34 cellular contexts compared by ENCODE assay signal in the genomic region with DNA sequence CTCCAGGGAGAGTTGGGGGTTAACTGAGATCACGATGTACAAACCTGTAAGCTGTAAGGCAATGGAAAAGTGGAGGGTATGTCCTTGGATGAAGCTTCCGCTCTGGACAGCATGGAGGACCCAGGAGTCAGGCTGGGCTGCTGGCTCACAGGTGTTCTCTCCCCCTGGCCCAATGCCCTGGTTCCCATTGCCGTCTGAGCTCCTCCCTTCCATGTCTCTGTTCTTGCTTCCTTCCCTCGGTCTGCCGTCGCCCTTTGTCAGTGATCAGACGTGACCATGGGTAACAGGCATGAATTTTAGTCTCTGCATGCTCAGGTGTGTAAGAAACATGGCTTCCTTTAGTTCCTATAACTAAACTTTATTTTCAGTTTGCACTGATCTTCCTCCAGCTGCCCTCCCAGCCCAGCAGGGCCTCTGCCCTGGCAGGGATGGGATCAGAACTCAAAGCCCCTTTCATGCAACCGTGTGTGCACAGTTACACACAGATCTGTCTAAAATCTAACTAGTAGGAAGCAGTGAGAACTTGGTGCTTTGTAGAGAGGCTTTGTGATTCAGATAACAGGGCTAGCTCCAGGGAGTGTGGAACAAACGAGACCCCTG. TPM values are rescaled to one million over a fixed set of nuclear protein-coding genes. Genes with fewer than 3 reads are reported as not detected.
"Had no signal": no experiment of that assay in that cellular context is flagged by ENCODE, and none has a peak within 500 bp of the region (broad histone marks: within the 10 kb centered on the region; RNA-seq: fewer than 3 reads in every experiment).

No MANE protein-coding gene starts in this region.

- H3K36me3 ChIP-seq: brain microvascular endothelial cell, SJCRH30, WERI-Rb-1 had no signal

- ATAC-seq: activated CD8-positive, alpha-beta T cell treated with anti-CD3 and anti-CD28 coated beads, Interleukin-2, amount 10 ng/mL, durations not matched to agents 7 days and 5 days; activated T-cell treated with anti-CD3 and anti-CD28 coated beads, Interleukin-2, amount 50 U/mL, for 72 hours; activated T-helper 17 cell treated with anti-CD3 and anti-CD28 coated beads, Interleukin-2, amount 50 U/mL, for 72 hours; Panc1 had no signal

- H3K36me3 Mint-ChIP-seq: activated naive CD8-positive, alpha-beta T cell treated with anti-CD3 and anti-CD28 coated beads for 36 hours had no signal

- H3K27me3 Mint-ChIP-seq: activated CD4-positive, alpha-beta T cell treated with anti-CD3 and anti-CD28 coated beads, Interleukin-2, amount 10 ng/mL, durations not matched to agents 24 days and 14 days; activated naive CD8-positive, alpha-beta T cell treated with anti-CD3 and anti-CD28 coated beads for 36 hours had no signal

- H3K27me3 ChIP-seq: brain microvascular endothelial cell, SJCRH30 had no signal

- H3K9me3 Mint-ChIP-seq: activated CD4-positive, alpha-beta T cell treated with anti-CD3 and anti-CD28 coated beads, Interleukin-2, amount 10 ng/mL, durations not matched to agents 24 days and 14 days; activated naive CD8-positive, alpha-beta T cell treated with anti-CD3 and anti-CD28 coated beads for 36 hours; activated T-cell treated with anti-CD3 and anti-CD28 coated beads, Interleukin-2, amount 50 U/mL, for 72 hours; activated T-helper 17 cell treated with anti-CD3 and anti-CD28 coated beads, Interleukin-2, amount 50 U/mL, for 72 hours had no signal

- H3K4me3 ChIP-seq: SJCRH30, SK-N-MC had no signal

- H3K4me2 ChIP-seq: KMS-11 had no signal

- H3K4me1 ChIP-seq: SJCRH30 had no signal

- H3K4me1 Mint-ChIP-seq: activated CD4-positive, alpha-beta T cell treated with anti-CD3 and anti-CD28 coated beads, Interleukin-2, amount 10 ng/mL, durations not matched to agents 24 days and 14 days; activated naive CD8-positive, alpha-beta T cell treated with anti-CD3 and anti-CD28 coated beads for 36 hours; activated T-helper 17 cell treated with anti-CD3 and anti-CD28 coated beads, Interleukin-2, amount 50 U/mL, for 72 hours had no signal

- H3K27ac Mint-ChIP-seq: activated CD4-positive, alpha-beta T cell treated with anti-CD3 and anti-CD28 coated beads, Interleukin-2, amount 10 ng/mL, durations not matched to agents 24 days and 14 days; activated CD8-positive, alpha-beta T cell treated with anti-CD3 and anti-CD28 coated beads, Interleukin-2, amount 10 ng/mL, durations not matched to agents 7 days and 5 days; activated naive CD8-positive, alpha-beta T cell treated with anti-CD3 and anti-CD28 coated beads for 36 hours; activated T-cell treated with anti-CD3 and anti-CD28 coated beads, Interleukin-2, amount 50 U/mL, for 72 hours; activated T-helper 17 cell treated with anti-CD3 and anti-CD28 coated beads, Interleukin-2, amount 50 U/mL, for 72 hours had no signal

- H3K9ac ChIP-seq: KMS-11 had no signal

- DNase-seq: activated CD4-positive, alpha-beta T cell treated with anti-CD3 and anti-CD28 coated beads, Interleukin-2, amount 10 ng/mL, durations not matched to agents 24 days and 14 days; activated CD4-positive, alpha-beta T cell treated with anti-CD3 and anti-CD28 coated beads, Interleukin-2, amount 50 U/mL, for 4 hours; activated CD4-positive, CD25-positive, alpha-beta regulatory T cell; activated CD8-positive, alpha-beta memory T cell treated with anti-CD3 and anti-CD28 coated beads, Interleukin-2, amount 50 U/mL, for 48 hours; activated CD8-positive, alpha-beta T cell treated with anti-CD3 and anti-CD28 coated beads, Interleukin-2, amount 10 ng/mL, durations not matched to agents 7 days and 5 days; activated effector memory CD4-positive, alpha-beta T cell treated with anti-CD3 and anti-CD28 coated beads, Interleukin-2, amount 50 U/mL, for 16 hours; activated naive CD4-positive, alpha-beta T cell; activated naive CD4-positive, alpha-beta T cell treated with anti-CD3 and anti-CD28 coated beads, Interleukin-2, amount 50 U/mL, for 16 hours; activated naive CD8-positive, alpha-beta T cell treated with anti-CD3 and anti-CD28 coated beads for 36 hours; activated T-cell treated with anti-CD3 and anti-CD28 coated beads, Interleukin-2, amount 50 U/mL, for 72 hours; amniotic stem cell; aorta; brain microvascular endothelial cell; MM.1S; MV-4-11; NCI-H1092; NCI-H1436 treated with DMSO at 0.1 percent for 48 hours; NCI-H1694 treated with DMSO at 0.1 percent for 48 hours; NCI-H2029; NCI-H345; NCI-H524 treated with DMSO at 0.1 percent for 48 hours; SHP77; SJCRH30; T1000; WERI-Rb-1 had no signal

- H3K27ac ChIP-seq: brain microvascular endothelial cell, KMS-11, SJCRH30, SK-N-MC, WERI-Rb-1 had no signal

- H3K4me3 Mint-ChIP-seq: activated CD4-positive, alpha-beta T cell treated with anti-CD3 and anti-CD28 coated beads, Interleukin-2, amount 10 ng/mL, durations not matched to agents 24 days and 14 days; activated CD8-positive, alpha-beta T cell treated with anti-CD3 and anti-CD28 coated beads, Interleukin-2, amount 10 ng/mL, durations not matched to agents 7 days and 5 days; activated naive CD8-positive, alpha-beta T cell treated with anti-CD3 and anti-CD28 coated beads for 36 hours; activated T-cell treated with anti-CD3 and anti-CD28 coated beads, Interleukin-2, amount 50 U/mL, for 72 hours; activated T-helper 17 cell treated with anti-CD3 and anti-CD28 coated beads, Interleukin-2, amount 50 U/mL, for 72 hours had no signal

- H3K9me3 ChIP-seq: SJCRH30 had no signal

RNA-seq across cellular contexts. Expression of a gene that starts 51.7 kb away (rescaled TPM):
- total RNA-seq: activated CD4-positive, alpha-beta T cell treated with anti-CD3 and anti-CD28 coated beads, Interleukin-2, amount 10 ng/mL, durations not matched to agents 24 days and 14 days; activated CD8-positive, alpha-beta T cell treated with anti-CD3 and anti-CD28 coated beads, Interleukin-2, amount 10 ng/mL, durations not matched to agents 7 days and 5 days; activated naive CD8-positive, alpha-beta T cell treated with anti-CD3 and anti-CD28 coated beads for 36 hours; activated T-cell treated with anti-CD3 and anti-CD28 coated beads, Interleukin-2, amount 50 U/mL, for 72 hours; activated T-helper 17 cell treated with anti-CD3 and anti-CD28 coated beads, Interleukin-2, amount 50 U/mL, for 72 hours; LHCN-M2; NCI-H460; RPMI7951; SJCRH30; T-helper 1 cell treated with Interleukin-12 subunit alpha and Interleukin-12 subunit beta and Interleukin-4 antibody, amounts not matched to agents 30 ng/mL and 1 ng/mL, for 36 hours; T-helper 2 cell treated with Interferon-gamma antibody and Interleukin-4, amounts not matched to agents 100 ng/mL and 5 ng/mL, for 36 hours had no signal
